ENCODE assay signal across 33 cellular contexts in genomic region chr13:113121183-113121927, GRCh38. TPM values are rescaled to one million over a fixed set of nuclear protein-coding genes. Genes with fewer than 3 reads are reported as not detected.
DNase-seq lines count a peak whose midpoint lies in the region; ATAC-seq and TF ChIP-seq lines count a peak whose summit lies in the region.
"Had no signal": no experiment of that assay in that cellular context is flagged by ENCODE, and none has a peak within 500 bp of the region (broad histone marks: within the 10 kb centered on the region; RNA-seq: fewer than 3 reads in every experiment).

No MANE protein-coding gene starts in this region.

- peaks cover 11% of the 10 kb centered on the region for H3K4me1 Mint-ChIP-seq in type B pancreatic cell (ENCODE audit: unreplicated experiment)
- H3K4me1 Mint-ChIP-seq in activated CD4-positive, alpha-beta memory T cell treated with anti-CD3 and anti-CD28 coated beads, Interleukin-2, amount 10 ng/mL, durations not matched to agents 7 days and 5 days, result no peaks in the 10 kb centered on the region
- H3K4me1 Mint-ChIP-seq: activated CD8-positive, alpha-beta memory T cell treated with anti-CD3 and anti-CD28 coated beads, Interleukin-2, amount 10 ng/mL, durations not matched to agents 7 days and 5 days; activated naive CD4-positive, alpha-beta T cell treated with anti-CD3 and anti-CD28 coated beads, Interleukin-2, amount 50 U/mL, for 24 hours had no signal

- H3K9me3 Mint-ChIP-seq in type B pancreatic cell, result no peaks in the 10 kb centered on the region
- no peaks in the 10 kb centered on the region for H3K9me3 Mint-ChIP-seq in activated CD4-positive, alpha-beta memory T cell treated with anti-CD3 and anti-CD28 coated beads, Interleukin-2, amount 10 ng/mL, durations not matched to agents 7 days and 5 days
- H3K9me3 Mint-ChIP-seq: activated naive CD4-positive, alpha-beta T cell treated with anti-CD3 and anti-CD28 coated beads, Interleukin-2, amount 50 U/mL, for 24 hours; activated T-helper 1 cell treated with anti-CD3 and anti-CD28 coated beads, Interleukin-12 subunit alpha, Interleukin-12 subunit beta, Interleukin-2, Interleukin-4 antibody, amounts not matched to agents 30 ng/mL and 10 ng/mL and 1 ng/mL, durations not matched to agents 14 hours and 24 hours and 36 hours had no signal

- peak; percentile 15 for DNase-seq in activated CD4-positive, CD25-positive, alpha-beta regulatory T cell treated with anti-CD3 and anti-CD28 coated beads, Interleukin-2, amount 50 U/mL, for 72 hours
- no peak for DNase-seq in esophagus squamous epithelium (lab: John Stamatoyannopoulos, UW)
- DNase-seq in lower lobe of right lung, result peak; percentile 32
- peak; percentile 47 for DNase-seq in type B pancreatic cell (ENCODE audit: extremely low spot score, unreplicated experiment)
- DNase-seq in activated CD4-positive, alpha-beta memory T cell treated with anti-CD3 and anti-CD28 coated beads, Interleukin-2, amount 10 ng/mL, durations not matched to agents 7 days and 5 days, result no peak
- no peak for DNase-seq in HT-29 (ENCODE audit: low spot score)
- DNase-seq: activated CD8-positive, alpha-beta memory T cell treated with anti-CD3 and anti-CD28 coated beads, Interleukin-2, amount 10 ng/mL, durations not matched to agents 7 days and 5 days; amniotic stem cell; C1 segment of cervical spinal cord; DMS53; left colon; mesenchymal stem cell; MM.1S; NCI-H1436 treated with DMSO at 0.1 percent for 48 hours; NCI-H2081 treated with DMSO at 0.1 percent for 48 hours; NCI-H345; NCI-H774; stimulated activated CD4-positive, alpha-beta T cell treated with anti-CD3 and anti-CD28 coated beads, Interleukin-4, amount 100 ng/mL, for 24 hours; SW 1271; T1000; trophoblast cell had no signal

- TF ChIP-seq POLR2A in esophagus squamous epithelium (IDR thresholded peaks at IDR 0.05), result no peak

- no peak overlapping the region for H3K27ac Mint-ChIP-seq in type B pancreatic cell
- H3K27ac Mint-ChIP-seq in activated CD4-positive, alpha-beta memory T cell treated with anti-CD3 and anti-CD28 coated beads, Interleukin-2, amount 10 ng/mL, durations not matched to agents 7 days and 5 days, result no peak overlapping the region
- H3K27ac Mint-ChIP-seq: activated CD8-positive, alpha-beta memory T cell treated with anti-CD3 and anti-CD28 coated beads, Interleukin-2, amount 10 ng/mL, durations not matched to agents 7 days and 5 days; activated naive CD4-positive, alpha-beta T cell treated with anti-CD3 and anti-CD28 coated beads, Interleukin-2, amount 50 U/mL, for 24 hours; activated T-helper 1 cell treated with anti-CD3 and anti-CD28 coated beads, Interleukin-12 subunit alpha, Interleukin-12 subunit beta, Interleukin-2, Interleukin-4 antibody, amounts not matched to agents 30 ng/mL and 10 ng/mL and 1 ng/mL, durations not matched to agents 14 hours and 24 hours and 36 hours had no signal

- CTCF ChIA-PET in activated CD4-positive, alpha-beta memory T cell treated with anti-CD3 and anti-CD28 coated beads, Interleukin-2, amount 10 ng/mL, durations not matched to agents 7 days and 5 days (lab: Charles Lee), result no interaction called here

- H3K4me1 ChIP-seq in esophagus squamous epithelium (peaks cover 0 to 21% (median 5%) of the 10 kb centered on the region in 3 donors), lower lobe of right lung (no peaks in the 10 kb centered on the region)
- H3K4me1 ChIP-seq: gastrocnemius medialis, prostate gland had no signal

- H3K27me3 Mint-ChIP-seq in type B pancreatic cell, result peaks cover 16% of the 10 kb centered on the region
- H3K27me3 Mint-ChIP-seq in activated CD4-positive, alpha-beta memory T cell treated with anti-CD3 and anti-CD28 coated beads, Interleukin-2, amount 10 ng/mL, durations not matched to agents 7 days and 5 days, result peaks cover 6% of the 10 kb centered on the region
- H3K27me3 Mint-ChIP-seq: activated naive CD4-positive, alpha-beta T cell treated with anti-CD3 and anti-CD28 coated beads, Interleukin-2, amount 50 U/mL, for 24 hours had no signal

- no peaks in the 10 kb centered on the region for H3K36me3 Mint-ChIP-seq in type B pancreatic cell
- no peaks in the 10 kb centered on the region for H3K36me3 Mint-ChIP-seq in activated CD4-positive, alpha-beta memory T cell treated with anti-CD3 and anti-CD28 coated beads, Interleukin-2, amount 10 ng/mL, durations not matched to agents 7 days and 5 days (ENCODE audit: low read depth)
- H3K36me3 Mint-ChIP-seq: activated CD8-positive, alpha-beta memory T cell treated with anti-CD3 and anti-CD28 coated beads, Interleukin-2, amount 10 ng/mL, durations not matched to agents 7 days and 5 days; activated naive CD4-positive, alpha-beta T cell treated with anti-CD3 and anti-CD28 coated beads, Interleukin-2, amount 50 U/mL, for 24 hours had no signal

- H3K4me3 ChIP-seq in esophagus squamous epithelium (no peak overlapping the region), lower lobe of right lung (no peak overlapping the region)
- H3K4me3 ChIP-seq: dorsolateral prefrontal cortex, gastrocnemius medialis, prostate gland had no signal

- intact Hi-C loops in esophagus squamous epithelium (cut with DNase I), result no loop called here
- intact Hi-C loops in lower lobe of right lung (cut with DNase I), result no loop called here

- WGBS in esophagus squamous epithelium, 2 donors, result 92% methylated on average over 2 to 6 of the region's 24 CpGs

- TF ChIP-seq CTCF in esophagus squamous epithelium (IDR thresholded peaks at IDR 0.05), result no peak
- no peak for TF ChIP-seq CTCF in lower lobe of right lung (IDR thresholded peaks at IDR 0.05)
- no peak for TF ChIP-seq CTCF in type B pancreatic cell (conservative IDR thresholded peaks at IDR 0.05)

- peaks cover 0 to 20% (median 0%) of the 10 kb centered on the region in 4 donors for H3K27me3 ChIP-seq in esophagus squamous epithelium
- no peaks in the 10 kb centered on the region for H3K27me3 ChIP-seq in lower lobe of right lung (ENCODE audit: low read depth)
- H3K27me3 ChIP-seq: dorsolateral prefrontal cortex, gastrocnemius medialis had no signal

- POLR2A ChIA-PET in activated CD4-positive, alpha-beta memory T cell treated with anti-CD3 and anti-CD28 coated beads, Interleukin-2, amount 10 ng/mL, durations not matched to agents 7 days and 5 days (lab: Charles Lee), result no interaction called here

- H3K36me3 ChIP-seq in esophagus squamous epithelium (no peaks in the 10 kb centered on the region), lower lobe of right lung (no peaks in the 10 kb centered on the region)
- H3K36me3 ChIP-seq: gastrocnemius medialis, prostate gland had no signal

- no peak for ATAC-seq in activated CD4-positive, CD25-positive, alpha-beta regulatory T cell treated with anti-CD3 and anti-CD28 coated beads, Interleukin-2, amount 50 U/mL, for 24 hours
- ATAC-seq in lower lobe of right lung (no peak), GM21360 (IDR thresholded peaks at IDR 0.05; ENCODE audit: unreplicated experiment) (no peak)
- ATAC-seq: activated CD8-positive, alpha-beta memory T cell treated with anti-CD3 and anti-CD28 coated beads, Interleukin-2, amount 10 ng/mL, durations not matched to agents 7 days and 5 days; HCT116; left colon had no signal

- H3K9me3 ChIP-seq in esophagus squamous epithelium (no peaks in the 10 kb centered on the region), lower lobe of right lung (no peaks in the 10 kb centered on the region)
- H3K9me3 ChIP-seq: gastrocnemius medialis, prostate gland had no signal

- H3K27ac ChIP-seq in esophagus squamous epithelium (peak overlapping the region in 3 of 4 donors; percentile 68 to 86 (median 82)), lower lobe of right lung (peak overlapping the region; percentile 67)
- H3K27ac ChIP-seq: 22Rv1, dorsolateral prefrontal cortex, HL-60 had no signal

- no peak overlapping the region for H3K4me3 Mint-ChIP-seq in type B pancreatic cell
- no peak overlapping the region for H3K4me3 Mint-ChIP-seq in activated CD4-positive, alpha-beta memory T cell treated with anti-CD3 and anti-CD28 coated beads, Interleukin-2, amount 10 ng/mL, durations not matched to agents 7 days and 5 days
- H3K4me3 Mint-ChIP-seq: activated CD8-positive, alpha-beta memory T cell treated with anti-CD3 and anti-CD28 coated beads, Interleukin-2, amount 10 ng/mL, durations not matched to agents 7 days and 5 days; activated naive CD4-positive, alpha-beta T cell treated with anti-CD3 and anti-CD28 coated beads, Interleukin-2, amount 50 U/mL, for 24 hours; activated T-helper 1 cell treated with anti-CD3 and anti-CD28 coated beads, Interleukin-12 subunit alpha, Interleukin-12 subunit beta, Interleukin-2, Interleukin-4 antibody, amounts not matched to agents 30 ng/mL and 10 ng/mL and 1 ng/mL, durations not matched to agents 14 hours and 24 hours and 36 hours had no signal

RNA-seq across cellular contexts. Expression of gene F10, which starts 1.2 kb away (rescaled TPM):
- total RNA-seq in esophagus squamous epithelium (10 to 100 TPM in 1 of 4 donors, 1 to 10 TPM in 2, under 1 TPM in 1; 0.61 to 21.6 (median 4.5) TPM), lower lobe of right lung (8.9 TPM), type B pancreatic cell (ENCODE audit: low replicate concordance) (34.4 and 53.6 TPM in 2 replicates)
- total RNA-seq in activated CD4-positive, alpha-beta memory T cell treated with anti-CD3 and anti-CD28 coated beads, Interleukin-2, amount 10 ng/mL, durations not matched to agents 7 days and 5 days, result not detected
- total RNA-seq in HT-29 (2014; rRNA removed; shearing (Covaris generic)), result 0.05 TPM in 1 of 2 replicates, not detected in the other
- total RNA-seq: activated CD8-positive, alpha-beta memory T cell treated with anti-CD3 and anti-CD28 coated beads, Interleukin-2, amount 10 ng/mL, durations not matched to agents 7 days and 5 days; activated T-helper 1 cell treated with anti-CD3 and anti-CD28 coated beads, Interleukin-12 subunit alpha, Interleukin-12 subunit beta, Interleukin-2, Interleukin-4 antibody, amounts not matched to agents 30 ng/mL and 10 ng/mL and 1 ng/mL, durations not matched to agents 14 hours and 24 hours and 36 hours had no signal

RNA-seq across cellular contexts. Expression of gene F7, which starts 15.8 kb away (rescaled TPM):
- total RNA-seq in esophagus squamous epithelium, result not detected
- total RNA-seq in lower lobe of right lung, result not detected
- total RNA-seq in type B pancreatic cell (ENCODE audit: low replicate concordance), result 3.0 and 5.3 TPM in 2 replicates
- not detected for total RNA-seq in activated CD4-positive, alpha-beta memory T cell treated with anti-CD3 and anti-CD28 coated beads, Interleukin-2, amount 10 ng/mL, durations not matched to agents 7 days and 5 days
- total RNA-seq in HT-29 (2014; rRNA removed; shearing (Covaris generic)), result not detected in 2 replicates
- total RNA-seq: activated CD8-positive, alpha-beta memory T cell treated with anti-CD3 and anti-CD28 coated beads, Interleukin-2, amount 10 ng/mL, durations not matched to agents 7 days and 5 days; activated T-helper 1 cell treated with anti-CD3 and anti-CD28 coated beads, Interleukin-12 subunit alpha, Interleukin-12 subunit beta, Interleukin-2, Interleukin-4 antibody, amounts not matched to agents 30 ng/mL and 10 ng/mL and 1 ng/mL, durations not matched to agents 14 hours and 24 hours and 36 hours; fibroblast of lung had no signal

RNA-seq across cellular contexts. Expression of gene PROZ, which starts 37.1 kb away (rescaled TPM):
- total RNA-seq in esophagus squamous epithelium, result not detected
- total RNA-seq in lower lobe of right lung, result not detected
- total RNA-seq in type B pancreatic cell (ENCODE audit: low replicate concordance), result not detected in 2 replicates
- not detected for total RNA-seq in activated CD4-positive, alpha-beta memory T cell treated with anti-CD3 and anti-CD28 coated beads, Interleukin-2, amount 10 ng/mL, durations not matched to agents 7 days and 5 days
- not detected in 2 replicates for total RNA-seq in HT-29 (2014; rRNA removed; shearing (Covaris generic))
- total RNA-seq: activated CD8-positive, alpha-beta memory T cell treated with anti-CD3 and anti-CD28 coated beads, Interleukin-2, amount 10 ng/mL, durations not matched to agents 7 days and 5 days; activated T-helper 1 cell treated with anti-CD3 and anti-CD28 coated beads, Interleukin-12 subunit alpha, Interleukin-12 subunit beta, Interleukin-2, Interleukin-4 antibody, amounts not matched to agents 30 ng/mL and 10 ng/mL and 1 ng/mL, durations not matched to agents 14 hours and 24 hours and 36 hours; chondrocyte; fibroblast of lung; gastrocnemius medialis; left colon; prostate gland had no signal

Comparison
In these comparisons a context has a peak if more than half of its experiments do, and no peak if none do; other contexts are left out.
1. DNase-seq: peak in activated CD4-positive, CD25-positive, alpha-beta regulatory T cell treated with anti-CD3 and anti-CD28 coated beads, Interleukin-2, amount 50 U/mL, for 72 hours (single experiment), lower lobe of right lung (single experiment) and type B pancreatic cell (single experiment); none in esophagus squamous epithelium (single experiment), activated CD4-positive, alpha-beta memory T cell treated with anti-CD3 and anti-CD28 coated beads, Interleukin-2, amount 10 ng/mL, durations not matched to agents 7 days and 5 days (single experiment) and HT-29 (single experiment).